8 cellular contexts compared by ENCODE assay signal in genomic region chr9:99822096-99822595, GRCh38. TPM values are rescaled to one million over a fixed set of nuclear protein-coding genes. Genes with fewer than 3 reads are reported as not detected.
DNase-seq lines count a peak whose midpoint lies in the region; ATAC-seq and TF ChIP-seq lines count a peak whose summit lies in the region.

No MANE protein-coding gene starts in this region.

- POLR2A ChIA-PET in naive thymus-derived CD4-positive, alpha-beta T cell (lab: Charles Lee) = interaction anchor here (1.2 to 1.4 kb wide), 2 partner anchors 84 to 85 kb away, joined by 5 to 6 read pairs; no protein-coding TSS in a partner anchor

- H3K9me3 Mint-ChIP-seq in effector memory CD8-positive, alpha-beta T cell = no peaks in the 10 kb centered on the region
- H3K9me3 Mint-ChIP-seq in naive thymus-derived CD4-positive, alpha-beta T cell = peaks cover 0 to 4% (median 0%) of the 10 kb centered on the region in 11 donors

- H3K4me2 ChIP-seq in OCI-LY3 (ENCODE audit: low read length) = peak overlapping the region; percentile 100

- peaks cover 10 to 39% of the 10 kb centered on the region in 2 donors for H3K27me3 Mint-ChIP-seq in effector memory CD8-positive, alpha-beta T cell
- H3K27me3 Mint-ChIP-seq in naive thymus-derived CD4-positive, alpha-beta T cell = peaks cover 39 to 69% (median 50%) of the 10 kb centered on the region in 5 donors

- peaks cover 7% of the 10 kb centered on the region for H3K79me2 ChIP-seq in OCI-LY3 (ENCODE audit: low read length)

- peak overlapping the region; percentile 10; the same call in 1 of the 2 replicates for H2AFZ ChIP-seq in OCI-LY3 (ENCODE audit: low read depth, low read length)

- peaks cover 75% of the 10 kb centered on the region for H3K36me3 Mint-ChIP-seq in effector memory CD8-positive, alpha-beta T cell (ENCODE audit: insufficient read depth)
- H3K36me3 Mint-ChIP-seq in naive thymus-derived CD4-positive, alpha-beta T cell = no peaks in the 10 kb centered on the region

- peaks cover 17% of the 10 kb centered on the region for H3K4me1 ChIP-seq in OCI-LY3 (ENCODE audit: low read length)
- H3K4me1 ChIP-seq in naive thymus-derived CD4-positive, alpha-beta T cell (ENCODE audit: control insufficient read depth in 2 of 2, insufficient read depth in 2 of 2, low read length in 2 of 2) = peaks cover 27 to 50% of the 10 kb centered on the region in 2 donors

- no peaks in the 10 kb centered on the region for H3K9me3 ChIP-seq in OCI-LY3 (ENCODE audit: insufficient read depth, low read length)
- H3K9me3 ChIP-seq in naive thymus-derived CD4-positive, alpha-beta T cell (ENCODE audit: control insufficient read depth in 2 of 3, low read length in 3 of 3) = no peaks in the 10 kb centered on the region

- CTCF ChIA-PET in naive thymus-derived CD4-positive, alpha-beta T cell (lab: Charles Lee) = no interaction called here

- peak overlapping the region; percentile 81 for H3K4me3 ChIP-seq in OCI-LY3 (ENCODE audit: low read length)
- H3K4me3 ChIP-seq in naive thymus-derived CD4-positive, alpha-beta T cell (ENCODE audit: low read length) = peak overlapping the region; percentile 85

- no peaks in the 10 kb centered on the region for H3K36me3 ChIP-seq in OCI-LY3 (replicated peaks; ENCODE audit: low read depth, low read length)
- no peaks in the 10 kb centered on the region for H3K36me3 ChIP-seq in naive thymus-derived CD4-positive, alpha-beta T cell (ENCODE audit: control insufficient read depth in 2 of 3, insufficient read depth in 3 of 3, low read length in 3 of 3)

- H3K27ac Mint-ChIP-seq in effector memory CD8-positive, alpha-beta T cell = peak overlapping the region; percentile 98 to 99
- H3K27ac Mint-ChIP-seq in naive thymus-derived CD4-positive, alpha-beta T cell = peak overlapping the region; percentile 41 to 100 (median 99)

- peak overlapping the region; percentile 87 for H3K27ac ChIP-seq in OCI-LY3 (ENCODE audit: low read length)
- H3K27ac ChIP-seq in naive thymus-derived CD4-positive, alpha-beta T cell (ENCODE audit: low read depth, low read length) = peak overlapping the region; percentile 80

- peaks cover 53 to 56% of the 10 kb centered on the region in 2 donors for H3K4me1 Mint-ChIP-seq in effector memory CD8-positive, alpha-beta T cell (ENCODE audit: low read depth in 2 of 2)
- peaks cover 35 to 68% (median 60%) of the 10 kb centered on the region in 7 donors for H3K4me1 Mint-ChIP-seq in naive thymus-derived CD4-positive, alpha-beta T cell

- H3K9ac ChIP-seq in OCI-LY3 (ENCODE audit: low read length) = peak overlapping the region; percentile 94

- intact Hi-C loops in naive thymus-derived CD4-positive, alpha-beta T cell (cut with micrococcal nuclease) = loop anchor here (1.0 to 10.0 kb wide), 12 partner anchors 45 to 1837 kb away; partner anchors contain the start of genes ANP32B (in 1 of the 2), MRPL50 (in 1 of the 2), TEX10 (in 1 of the 2) and TGFBR1 (in 1 of the 2)

- H3K4me3 Mint-ChIP-seq in effector memory CD8-positive, alpha-beta T cell = peak overlapping the region; percentile 94 to 98
- H3K4me3 Mint-ChIP-seq in naive thymus-derived CD4-positive, alpha-beta T cell = peak overlapping the region; percentile 87 to 98 (median 96)

- no peak for ATAC-seq in effector memory CD8-positive, alpha-beta T cell (replicated peaks)
- ATAC-seq in naive thymus-derived CD4-positive, alpha-beta T cell = no peak

- DNase-seq in NCI-H1105 (lab: John Stamatoyannopoulos, UW) (peak; percentile 34), NCI-H1105 treated with DMSO at 0.1 percent for 48 hours (lab: John Stamatoyannopoulos, UW) (no peak), medulla oblongata (ENCODE audit: extremely low spot score) (no peak), NCI-H187 treated with DMSO at 0.1 percent for 48 hours (lab: John Stamatoyannopoulos, UW) (no peak)
- DNase-seq in effector memory CD8-positive, alpha-beta T cell = no peak
- DNase-seq in naive thymus-derived CD4-positive, alpha-beta T cell = peak in 1 of 9 donors; percentile 50
- DNase-seq in stimulated activated naive CD4-positive, alpha-beta T cell treated with Interleukin-2 at 50 U/mL for 16 hours (lab: John Stamatoyannopoulos, UW) = no peak

- no peaks in the 10 kb centered on the region for H4K20me1 ChIP-seq in OCI-LY3 (ENCODE audit: insufficient read depth, low read length)

- H3K27me3 ChIP-seq in OCI-LY3 (ENCODE audit: low read depth, low read length) = peaks cover 14% of the 10 kb centered on the region
- peaks cover 6 to 21% of the 10 kb centered on the region in 2 donors for H3K27me3 ChIP-seq in naive thymus-derived CD4-positive, alpha-beta T cell (ENCODE audit: control insufficient read depth in 2 of 2, insufficient read depth in 2 of 2, low read length in 2 of 2)

- TF ChIP-seq CTCF in OCI-LY3 (IDR thresholded peaks at IDR 0.05; ENCODE audit: low read depth, low read length) = no peak

RNA-seq across cellular contexts. Expression of gene NR4A3, which starts 0.5 kb away (rescaled TPM):
- total RNA-seq in naive thymus-derived CD4-positive, alpha-beta T cell = 10 to 100 TPM in 2 of 5 experiments, 1 to 10 TPM in 1, under 1 TPM in 2; 0.08 to 20.2 (median 5.6) TPM
- polyA plus RNA-seq in naive thymus-derived CD4-positive, alpha-beta T cell = not detected
